Comparison of ENCODE assay signal across 9 cellular contexts in genomic region chr22:36356708-36357694, GRCh38. TPM values are rescaled to one million over a fixed set of nuclear protein-coding genes. Genes with fewer than 3 reads are reported as not detected.
DNase-seq lines count a peak whose midpoint lies in the region; ATAC-seq, FAIRE-seq and TF ChIP-seq lines count a peak whose summit lies in the region.
"Had no signal": no experiment of that assay in that cellular context is flagged by ENCODE, and none has a peak within 500 bp of the region (broad histone marks: within the 10 kb centered on the region; RNA-seq: fewer than 3 reads in every experiment).

No MANE protein-coding gene starts in this region.

- POLR2A ChIA-PET in activated CD4-positive, alpha-beta memory T cell treated with anti-CD3 and anti-CD28 coated beads for 36 hours (lab: Charles Lee), result interaction anchor here (0.8 to 1.9 kb wide), 12 partner anchors 8 to 30 kb away, joined by 3 to 10 read pairs (median 4); partner anchors contain the start of gene MYH9

- peaks cover 96% of the 10 kb centered on the region for H3K79me2 ChIP-seq in fibroblast of lung (ENCODE audit: control insufficient read depth, insufficient read depth, low read length)

- no peak overlapping the region for H2AFZ ChIP-seq in fibroblast of lung (ENCODE audit: low read length)

- H3K9me3 ChIP-seq in fibroblast of lung (ENCODE audit: control insufficient read depth, insufficient read depth, low read depth, low read length) (no peaks in the 10 kb centered on the region), small intestine (ENCODE audit: control insufficient read depth, low read depth) (no peaks in the 10 kb centered on the region)

- peaks cover 4% of the 10 kb centered on the region for H3K36me3 ChIP-seq in fibroblast of lung (ENCODE audit: control insufficient read depth, insufficient read depth, low read length)
- no peaks in the 10 kb centered on the region for H3K36me3 ChIP-seq in small intestine (ENCODE audit: control insufficient read depth in 2 of 2, insufficient read depth in 2 of 2, low read length in 2 of 2)

- H3K4me2 ChIP-seq in fibroblast of lung (ENCODE audit: extremely low read depth, insufficient read depth, low read length), result peak overlapping the region; percentile 52

- H3K9me3 Mint-ChIP-seq in activated CD4-positive, alpha-beta memory T cell treated with anti-CD3 and anti-CD28 coated beads for 36 hours, result no peaks in the 10 kb centered on the region

- H3K27ac ChIP-seq in fibroblast of lung (ENCODE audit: insufficient read depth, low read length) (peak overlapping the region; percentile 57), small intestine (ENCODE audit: low read depth in 1 of 2, low read length in 1 of 2) (peak overlapping the region in 1 of 2 donors; percentile 84)

- no peaks in the 10 kb centered on the region for H3K27me3 ChIP-seq in fibroblast of lung (ENCODE audit: control insufficient read depth, insufficient read depth, low read length)
- no peaks in the 10 kb centered on the region for H3K27me3 ChIP-seq in small intestine (ENCODE audit: control insufficient read depth in 2 of 2, insufficient read depth in 2 of 2, low read length in 2 of 2)

- DNase-seq in HT1080 (ENCODE audit: low read depth) (peak; percentile 43), fibroblast of lung (ENCODE audit: low read depth in 2 of 2) (peak in 1 of 2 donors; percentile 60), SW 1271 (lab: John Stamatoyannopoulos, UW) (no peak), small intestine (no peak), GF-D8 (lab: John Stamatoyannopoulos, UW) (no peak)
- peak; percentile 81 for DNase-seq in activated CD4-positive, alpha-beta memory T cell treated with anti-CD3 and anti-CD28 coated beads for 36 hours
- peak; percentile 63 to 67 for DNase-seq in stimulated activated CD8-positive, alpha-beta memory T cell treated with anti-CD3 and anti-CD28 coated beads, Interleukin-7, amount 100 ng/mL, for 4 hours (ENCODE audit: low read depth in 2 of 2)
- DNase-seq: RPMI8226 had no signal

- no peak for TF ChIP-seq CTCF in fibroblast of lung (conservative IDR thresholded peaks at IDR 0.05 in 1 of 2, IDR thresholded peaks at IDR 0.05 in 1 of 2; ENCODE audit: low read depth in 1 of 2, low read length in 2 of 2)

- peaks cover 97% of the 10 kb centered on the region for H3K4me1 Mint-ChIP-seq in activated CD4-positive, alpha-beta memory T cell treated with anti-CD3 and anti-CD28 coated beads for 36 hours (ENCODE audit: low read depth)

- intact Hi-C loops in activated CD4-positive, alpha-beta memory T cell treated with anti-CD3 and anti-CD28 coated beads for 36 hours (cut with micrococcal nuclease), result loop anchor here (1.0 to 10.0 kb wide), 5 partner anchors 8 to 888 kb away; partner anchors contain the start of gene RAC2

- H3K36me3 Mint-ChIP-seq in activated CD4-positive, alpha-beta memory T cell treated with anti-CD3 and anti-CD28 coated beads for 36 hours, result peaks cover 33% of the 10 kb centered on the region

- peak overlapping the region; percentile 39 for H3K9ac ChIP-seq in fibroblast of lung (ENCODE audit: insufficient read depth, low read length)

- H3K27ac Mint-ChIP-seq in activated CD4-positive, alpha-beta memory T cell treated with anti-CD3 and anti-CD28 coated beads for 36 hours, result peak overlapping the region; percentile 88

- H3K4me3 ChIP-seq in fibroblast of lung (replicated peaks in 1 of 4; ENCODE audit: control extremely low read depth in 1 of 4, insufficient read depth in 1 of 4, low read depth in 3 of 4, low read length in 4 of 4), result no peak overlapping the region
- H3K4me3 ChIP-seq in small intestine (ENCODE audit: low read depth in 1 of 2, low read length in 2 of 2), result no peak overlapping the region

- H3K4me3 Mint-ChIP-seq in activated CD4-positive, alpha-beta memory T cell treated with anti-CD3 and anti-CD28 coated beads for 36 hours, result peak overlapping the region; percentile 67

- 68 to 77% (median 68%) methylated on average over 28 of the region's 28 CpGs for WGBS in small intestine, 3 donors

- ATAC-seq in GM19455 (IDR thresholded peaks at IDR 0.05; ENCODE audit: unreplicated experiment), result no peak

- H3K4me1 ChIP-seq in fibroblast of lung (ENCODE audit: control insufficient read depth, extremely low read depth, insufficient read depth, low read length), result peaks cover 64% of the 10 kb centered on the region
- H3K4me1 ChIP-seq in small intestine (ENCODE audit: control insufficient read depth in 2 of 2, insufficient read depth in 1 of 2, low read depth in 1 of 2, low read length in 1 of 2), result peaks cover 18 to 53% of the 10 kb centered on the region in 2 donors

- CTCF ChIA-PET in activated CD4-positive, alpha-beta memory T cell treated with anti-CD3 and anti-CD28 coated beads for 36 hours (lab: Charles Lee), result interaction anchor here (1.2 to 3.2 kb wide), 4 partner anchors 18 to 56 kb away, joined by 5 to 13 read pairs (median 5); no protein-coding TSS in a partner anchor

- H3K27me3 Mint-ChIP-seq in activated CD4-positive, alpha-beta memory T cell treated with anti-CD3 and anti-CD28 coated beads for 36 hours, result no peaks in the 10 kb centered on the region

- no peak for FAIRE-seq in small intestine (lab: Jason Lieb, UNC)

- H4K20me1 ChIP-seq in fibroblast of lung (ENCODE audit: control insufficient read depth, extremely low read depth, insufficient read depth, low read length), result peaks cover 3% of the 10 kb centered on the region

RNA-seq across cellular contexts. Expression of gene MYH9, which starts 30.8 kb away (rescaled TPM):
- 277 and 308 TPM in 2 replicates for total RNA-seq in HT1080 (2014; rRNA removed; shearing (Covaris generic))
- 165 and 169 TPM in 2 replicates for polyA plus RNA-seq in HT1080 (2015; cell fraction: cytosol; rRNA removed)
- polyA plus RNA-seq in HT1080 (2015; cell fraction: nucleus; rRNA removed), result 579 and 585 TPM in 2 replicates
- 100 to 1,000 TPM; 712 to 720 TPM for total RNA-seq in activated CD4-positive, alpha-beta memory T cell treated with anti-CD3 and anti-CD28 coated beads for 36 hours
- total RNA-seq in fibroblast of lung, result 562 and 796 TPM in 2 replicates
- polyA plus RNA-seq in fibroblast of lung (413 and 677 TPM in 2 replicates), small intestine (100 to 1,000 TPM in 2 of 3 donors, 10 to 100 TPM in 1; 95.4 to 156 (median 130) TPM)
- polyA plus RNA-seq in fibroblast of lung (2012), result 611 and 1,244 TPM in 2 replicates
- 1,141 and 2,569 TPM in 2 replicates for polyA minus RNA-seq in fibroblast of lung (ENCODE audit: low replicate concordance)

Comparison
In these comparisons a context has a peak if more than half of its experiments do, and no peak if none do; other contexts are left out.
1. DNase-seq: peak in HT1080 (single experiment), activated CD4-positive, alpha-beta memory T cell treated with anti-CD3 and anti-CD28 coated beads for 36 hours (single experiment) and stimulated activated CD8-positive, alpha-beta memory T cell treated with anti-CD3 and anti-CD28 coated beads, Interleukin-7, amount 100 ng/mL, for 4 hours (2 of 2); none in SW 1271 (0 of 2), small intestine (single experiment) and GF-D8 (single experiment).